In genomic region chr4:164977243-164978164, GRCh38 we compare ENCODE assay signal across 8 cellular contexts. TPM values are rescaled to one million over a fixed set of nuclear protein-coding genes. Genes with fewer than 3 reads are reported as not detected.
A peak's percentile ranks its signal among the peaks of the same experiment; 100 is the strongest.
DNase-seq lines count a peak whose midpoint lies in the region; ATAC-seq and TF ChIP-seq lines count a peak whose summit lies in the region.

Gene TRIM61, minus strand, starts transcription at chr4:164977657. Its CDS starts 7,655 bp downstream, at chr4:164970002.

- no peaks in the 10 kb centered on the region for H3K4me1 ChIP-seq in gastrocnemius medialis

- ATAC-seq in GM19438 (IDR thresholded peaks at IDR 0.05; ENCODE audit: low read depth, unreplicated experiment) = peak; percentile 100
- peak; percentile 100 for ATAC-seq in HG03565 (IDR thresholded peaks at IDR 0.05; ENCODE audit: unreplicated experiment)
- no peak for ATAC-seq in gastrocnemius medialis

- peaks cover 16% of the 10 kb centered on the region for H3K4me1 Mint-ChIP-seq in activated T-helper 1 cell treated with anti-CD3 and anti-CD28 coated beads, Interleukin-12 subunit alpha, Interleukin-12 subunit beta, Interleukin-2, Interleukin-4 antibody, amounts not matched to agents 30 ng/mL and 10 ng/mL and 1 ng/mL, durations not matched to agents 14 hours and 24 hours and 36 hours (ENCODE audit: low read depth)

- DNase-seq in AG04450 (ENCODE audit: low read depth, low spot score) (no peak), germinal center (ENCODE audit: low spot score) (peak; percentile 56), gastrocnemius medialis (no peak), NCI-H345 (lab: John Stamatoyannopoulos, UW) (no peak), kidney glomerular epithelial cell (lab: John Stamatoyannopoulos, UW) (no peak)
- DNase-seq in activated T-helper 1 cell treated with anti-CD3 and anti-CD28 coated beads, Interleukin-12 subunit alpha, Interleukin-12 subunit beta, Interleukin-2, Interleukin-4 antibody, amounts not matched to agents 30 ng/mL and 10 ng/mL and 1 ng/mL, durations not matched to agents 14 hours and 24 hours and 36 hours (ENCODE audit: low spot score) = peak; percentile 69

- H3K36me3 Mint-ChIP-seq in activated T-helper 1 cell treated with anti-CD3 and anti-CD28 coated beads, Interleukin-12 subunit alpha, Interleukin-12 subunit beta, Interleukin-2, Interleukin-4 antibody, amounts not matched to agents 30 ng/mL and 10 ng/mL and 1 ng/mL, durations not matched to agents 14 hours and 24 hours and 36 hours (ENCODE audit: low read depth) = peaks cover 10% of the 10 kb centered on the region

- peak within 1 kb of the TSS; percentile 84 for H3K4me3 Mint-ChIP-seq in activated T-helper 1 cell treated with anti-CD3 and anti-CD28 coated beads, Interleukin-12 subunit alpha, Interleukin-12 subunit beta, Interleukin-2, Interleukin-4 antibody, amounts not matched to agents 30 ng/mL and 10 ng/mL and 1 ng/mL, durations not matched to agents 14 hours and 24 hours and 36 hours

- H3K36me3 ChIP-seq in gastrocnemius medialis = no peaks in the 10 kb centered on the region

- peak within 1 kb of the TSS; percentile 54 for H3K27ac Mint-ChIP-seq in activated T-helper 1 cell treated with anti-CD3 and anti-CD28 coated beads, Interleukin-12 subunit alpha, Interleukin-12 subunit beta, Interleukin-2, Interleukin-4 antibody, amounts not matched to agents 30 ng/mL and 10 ng/mL and 1 ng/mL, durations not matched to agents 14 hours and 24 hours and 36 hours

- CTCF ChIA-PET in AG04450 (lab: Charles Lee) = interaction anchor here (0.7 kb wide), 1 partner anchor 136 kb away, joined by 3 read pairs; the partner anchor contains the start of gene TMEM192

- H3K4me3 ChIP-seq in AG04450 (ENCODE audit: low read depth, low read length) (peak within 1 kb of the TSS; percentile 70), gastrocnemius medialis (peak within 1 kb of the TSS in 3 of 4 donors; percentile 19 to 48 (median 27))

- no peaks in the 10 kb centered on the region for H3K9me3 Mint-ChIP-seq in activated T-helper 1 cell treated with anti-CD3 and anti-CD28 coated beads, Interleukin-12 subunit alpha, Interleukin-12 subunit beta, Interleukin-2, Interleukin-4 antibody, amounts not matched to agents 30 ng/mL and 10 ng/mL and 1 ng/mL, durations not matched to agents 14 hours and 24 hours and 36 hours

- H3K27me3 Mint-ChIP-seq in activated T-helper 1 cell treated with anti-CD3 and anti-CD28 coated beads, Interleukin-12 subunit alpha, Interleukin-12 subunit beta, Interleukin-2, Interleukin-4 antibody, amounts not matched to agents 30 ng/mL and 10 ng/mL and 1 ng/mL, durations not matched to agents 14 hours and 24 hours and 36 hours (ENCODE audit: insufficient read depth) = no peaks in the 10 kb centered on the region

- no peak for TF ChIP-seq POLR2A in gastrocnemius medialis (IDR thresholded peaks at IDR 0.05)

- peaks cover 6% of the 10 kb centered on the region; the same call in 1 of the 2 replicates for H3K9me3 ChIP-seq in AG04450 (ENCODE audit: control insufficient read depth, insufficient read depth, low read length)
- no peaks in the 10 kb centered on the region for H3K9me3 ChIP-seq in gastrocnemius medialis

- POLR2A ChIA-PET in AG04450 (lab: Yijun Ruan, JAX) = no interaction called here

- TF ChIP-seq CTCF in AG04450 (IDR thresholded peaks at IDR 0.05; ENCODE audit: low read depth, low read length) (no peak), gastrocnemius medialis (IDR thresholded peaks at IDR 0.05 in 4 of 5, conservative IDR thresholded peaks at IDR 0.05 in 1 of 5) (no peak)

- intact Hi-C loops in activated T-helper 1 cell treated with anti-CD3 and anti-CD28 coated beads, Interleukin-12 subunit alpha, Interleukin-12 subunit beta, Interleukin-2, Interleukin-4 antibody, amounts not matched to agents 30 ng/mL and 10 ng/mL and 1 ng/mL, durations not matched to agents 14 hours and 24 hours and 36 hours (cut with micrococcal nuclease) = loop anchor here (1.0 kb wide), 1 partner anchor 21 kb away; no protein-coding TSS in a partner anchor
- intact Hi-C loops in gastrocnemius medialis (cut with DNase I; ENCODE audit: low total_unique reads) = no loop called here

- no peak within 1 kb of the TSS for H3K27ac ChIP-seq in AG04450 (ENCODE audit: low read depth, low read length)
- H3K27ac ChIP-seq in gastrocnemius medialis = no peak within 1 kb of the TSS

- H3K27me3 ChIP-seq in AG04450 (ENCODE audit: control insufficient read depth, insufficient read depth, low read length) = no peaks in the 10 kb centered on the region
- no peaks in the 10 kb centered on the region for H3K27me3 ChIP-seq in gastrocnemius medialis

- in situ Hi-C loops in gastrocnemius medialis (cut with MboI; ENCODE audit: low sequenced_read_pairs in 4 of 4) = no loop called here

RNA-seq across cellular contexts. Expression of gene TRIM61, which starts in this region (rescaled TPM):
- polyA plus RNA-seq in AG04450 (2011; rRNA removed) = 2.2 and 2.4 TPM in 2 replicates
- polyA minus RNA-seq in AG04450 (2011; rRNA and poly(A)+ RNA removed) = 3.4 and 3.7 TPM in 2 replicates
- total RNA-seq in activated T-helper 1 cell treated with anti-CD3 and anti-CD28 coated beads, Interleukin-12 subunit alpha, Interleukin-12 subunit beta, Interleukin-2, Interleukin-4 antibody, amounts not matched to agents 30 ng/mL and 10 ng/mL and 1 ng/mL, durations not matched to agents 14 hours and 24 hours and 36 hours = 2.4 and 3.1 TPM in 2 replicates
- under 1 TPM in 1 of 4 donors, not detected in 3; 0.46 TPM for total RNA-seq in gastrocnemius medialis

Comparison
In these comparisons a context has a peak if more than half of its experiments do, and no peak if none do; other contexts are left out.
1. DNase-seq: peak in activated T-helper 1 cell treated with anti-CD3 and anti-CD28 coated beads, Interleukin-12 subunit alpha, Interleukin-12 subunit beta, Interleukin-2, Interleukin-4 antibody, amounts not matched to agents 30 ng/mL and 10 ng/mL and 1 ng/mL, durations not matched to agents 14 hours and 24 hours and 36 hours (single experiment) and germinal center (single experiment); none in AG04450 (single experiment), gastrocnemius medialis (0 of 2), NCI-H345 (single experiment) and kidney glomerular epithelial cell (single experiment).
2. ATAC-seq: peak in GM19438 (single experiment) and HG03565 (single experiment); none in gastrocnemius medialis (0 of 2).